In genomic region chr3:108221911-108222812, GRCh38 we compare ENCODE assay signal across 8 cellular contexts. TPM values are rescaled to one million over a fixed set of nuclear protein-coding genes. Genes with fewer than 3 reads are reported as not detected.
DNase-seq lines count a peak whose midpoint lies in the region; ATAC-seq lines count a peak whose summit lies in the region.

A gene with protein sequence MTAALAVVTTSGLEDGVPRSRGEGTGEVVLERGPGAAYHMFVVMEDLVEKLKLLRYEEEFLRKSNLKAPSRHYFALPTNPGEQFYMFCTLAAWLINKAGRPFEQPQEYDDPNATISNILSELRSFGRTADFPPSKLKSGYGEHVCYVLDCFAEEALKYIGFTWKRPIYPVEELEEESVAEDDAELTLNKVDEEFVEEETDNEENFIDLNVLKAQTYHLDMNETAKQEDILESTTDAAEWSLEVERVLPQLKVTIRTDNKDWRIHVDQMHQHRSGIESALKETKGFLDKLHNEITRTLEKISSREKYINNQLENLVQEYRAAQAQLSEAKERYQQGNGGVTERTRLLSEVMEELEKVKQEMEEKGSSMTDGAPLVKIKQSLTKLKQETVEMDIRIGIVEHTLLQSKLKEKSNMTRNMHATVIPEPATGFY (minus strand): TSS chr3:108222424. CDS start chr3:108222322, 102 bp downstream.

- H4K20me1 ChIP-seq in GM23248 (ENCODE audit: insufficient read depth) = no peaks in the 10 kb centered on the region

- no peaks in the 10 kb centered on the region for H3K27me3 ChIP-seq in GM23248 (replicated peaks; ENCODE audit: insufficient read depth)

- peak within 1 kb of the TSS; percentile 97 to 100 (median 100) for H3K4me3 Mint-ChIP-seq in naive B cell
- peak within 1 kb of the TSS; percentile 96 for H3K4me3 Mint-ChIP-seq in stimulated activated memory B cell treated with anti-CD40 and anti-IgM and Interleukin-4, amounts not matched to agents 10 μg/mL and 1 μg/mL and 100 μg/mL, for 72 hours

- DNase-seq in DMS79 treated with DMSO at 0.1 percent for 48 hours (lab: John Stamatoyannopoulos, UW) (peak; percentile 96), GM23248 (peak; percentile 99), Kasumi-1 (lab: John Stamatoyannopoulos, UW) (peak; percentile 82 to 89), RPMI8226 (peak; percentile 96), fibroblast of gingiva (ENCODE audit: low read depth) (peak; percentile 97), naive B cell (peak; percentile 99)
- DNase-seq in activated T-helper 1 cell treated with anti-CD3 and anti-CD28 coated beads, Interleukin-2, amount 50 U/mL, for 16 hours (ENCODE audit: low read depth in 1 of 2, low spot score in 1 of 2) = peak; percentile 87 to 90

- peak within 1 kb of the TSS; percentile 94 for H3K27ac ChIP-seq in GM23248

- peak; percentile 82 to 87 for ATAC-seq in naive B cell (ENCODE audit: low read depth in 2 of 2)
- peak; percentile 98 for ATAC-seq in stimulated activated memory B cell treated with anti-CD40 and anti-IgM and Interleukin-4, amounts not matched to agents 10 μg/mL and 1 μg/mL and 100 μg/mL, for 72 hours

- H2AFZ ChIP-seq in GM23248 = peak within 1 kb of the TSS; percentile 97

- H3K9me2 ChIP-seq in GM23248 (ENCODE audit: insufficient read depth) = no peaks in the 10 kb centered on the region

- peak within 1 kb of the TSS; percentile 99 to 100 (median 100) for H3K27ac Mint-ChIP-seq in naive B cell
- H3K27ac Mint-ChIP-seq in stimulated activated memory B cell treated with anti-CD40 and anti-IgM and Interleukin-4, amounts not matched to agents 10 μg/mL and 1 μg/mL and 100 μg/mL, for 72 hours = peak within 1 kb of the TSS; percentile 97

- peaks cover 32% of the 10 kb centered on the region for H3K79me2 ChIP-seq in GM23248 (ENCODE audit: insufficient read depth)

- H3K4me2 ChIP-seq in GM23248 (ENCODE audit: unreplicated experiment) = peak within 1 kb of the TSS; percentile 97

- no peaks in the 10 kb centered on the region for H3K9me3 Mint-ChIP-seq in naive B cell
- no peaks in the 10 kb centered on the region for H3K9me3 Mint-ChIP-seq in stimulated activated memory B cell treated with anti-CD40 and anti-IgM and Interleukin-4, amounts not matched to agents 10 μg/mL and 1 μg/mL and 100 μg/mL, for 72 hours

- H3K9me3 ChIP-seq in GM23248 (ENCODE audit: low read depth) = no peaks in the 10 kb centered on the region

- no peaks in the 10 kb centered on the region for H3K27me3 Mint-ChIP-seq in naive B cell
- no peaks in the 10 kb centered on the region for H3K27me3 Mint-ChIP-seq in stimulated activated memory B cell treated with anti-CD40 and anti-IgM and Interleukin-4, amounts not matched to agents 10 μg/mL and 1 μg/mL and 100 μg/mL, for 72 hours

- in situ Hi-C loops in GM23248 (cut with MboI) = no loop called here

- 0 to 1% methylated on average over 55 to 57 of the region's 57 CpGs for WGBS in GM23248 (ENCODE audit: low coverage in 1 of 2, low lambda C conversion rate in 2 of 2, missing lambda C conversion rate in 2 of 2), 2 experiments

- H3K4me3 ChIP-seq in GM23248 = peak within 1 kb of the TSS; percentile 96

- peaks cover 48% of the 10 kb centered on the region for H3K4me1 ChIP-seq in GM23248 (ENCODE audit: insufficient read depth)

- H3K4me1 Mint-ChIP-seq in naive B cell = peaks cover 27 to 58% (median 50%) of the 10 kb centered on the region in 3 donors
- peaks cover 39% of the 10 kb centered on the region for H3K4me1 Mint-ChIP-seq in stimulated activated memory B cell treated with anti-CD40 and anti-IgM and Interleukin-4, amounts not matched to agents 10 μg/mL and 1 μg/mL and 100 μg/mL, for 72 hours

- H3K36me3 Mint-ChIP-seq in naive B cell = peaks cover 0 to 6% of the 10 kb centered on the region in 2 donors
- H3K36me3 Mint-ChIP-seq in stimulated activated memory B cell treated with anti-CD40 and anti-IgM and Interleukin-4, amounts not matched to agents 10 μg/mL and 1 μg/mL and 100 μg/mL, for 72 hours = no peaks in the 10 kb centered on the region

- H3F3A ChIP-seq in GM23248 (ENCODE audit: insufficient read depth) = peaks cover 19% of the 10 kb centered on the region

- H3K36me3 ChIP-seq in GM23248 (ENCODE audit: low read depth) = no peaks in the 10 kb centered on the region

- H3K9ac ChIP-seq in GM23248 = peak within 1 kb of the TSS; percentile 99

RNA-seq across cellular contexts. Expression of the gene that starts here (rescaled TPM):
- 64.7 and 68.5 TPM in 2 replicates for total RNA-seq in GM23248 (2014; rRNA removed; shearing (Covaris generic))
- 84.0 and 84.9 TPM in 2 replicates for polyA plus RNA-seq in GM23248 (2016; fragmentation: Nextera tagmentation; extraction: Ambion mirVana)
- 100 to 1,000 TPM; 160 to 239 (median 203) TPM for polyA plus RNA-seq in naive B cell (ENCODE audit: low read depth in 6 of 6)

Comparison
In these comparisons a context has a peak if more than half of its experiments do, and no peak if none do; other contexts are left out.
1. Peak in every context shown above with its lines: DNase-seq, ATAC-seq, H3K4me3 ChIP-seq and H3K27ac ChIP-seq.